1 cellular context compared by ENCODE assay signal in the genomic region with DNA sequence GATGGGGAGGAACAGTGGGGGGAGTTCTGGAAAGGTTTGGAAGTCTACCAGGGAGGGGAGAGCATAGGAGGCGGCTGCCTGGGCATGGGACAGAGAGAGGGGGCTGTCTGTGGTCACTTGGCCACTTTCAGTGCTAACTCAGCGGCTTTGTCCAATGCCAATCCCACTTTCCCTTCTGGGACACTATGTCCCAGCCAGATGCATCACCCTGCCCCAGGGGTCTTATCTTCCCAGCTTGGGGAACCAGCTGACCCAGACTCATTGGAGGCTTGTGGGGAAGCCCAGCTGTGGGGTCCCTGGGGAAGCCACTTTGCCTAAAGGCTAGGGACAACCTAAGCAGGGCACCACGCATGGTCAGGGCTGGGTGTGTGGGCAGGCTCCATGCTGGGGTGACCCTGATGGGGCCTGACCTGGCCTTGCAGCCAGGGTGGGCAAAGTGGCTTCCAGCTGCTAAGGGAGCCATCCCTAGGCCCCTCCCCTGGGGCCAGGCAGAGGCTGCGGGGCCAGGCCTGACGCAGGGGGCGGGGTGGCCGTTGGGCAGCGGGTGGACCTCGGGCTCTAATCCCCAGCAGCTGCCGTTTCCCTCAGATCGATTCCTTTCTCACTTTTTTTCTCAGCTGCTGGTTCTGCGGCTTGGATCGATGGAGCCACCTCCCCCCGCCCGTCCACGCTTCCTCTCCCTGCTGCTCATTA.
TF ChIP-seq lines count a peak whose summit lies in the region.

No MANE protein-coding gene starts in this region.

TF ChIP-seq in H1, 55 proteins besides CTCF, POLR2A, EP300 and RAD21:
- no peak for TF ChIP-seq SAP30 (IDR thresholded peaks at IDR 0.05; ENCODE audit: insufficient read depth, insufficient replicate concordance, low read length)
- TF ChIP-seq SRF (IDR thresholded peaks at IDR 0.05; ENCODE audit: low read depth, low read length) = no peak
- TF ChIP-seq SIX5 (IDR thresholded peaks at IDR 0.05; ENCODE audit: low read depth, low read length) = no peak
- no peak for TF ChIP-seq CHD1 (IDR thresholded peaks at IDR 0.05; ENCODE audit: low read depth, low read length)
